ENCODE assay signal across 8 cellular contexts in genomic region chr4:6269651-6270511, GRCh38. TPM values are rescaled to one million over a fixed set of nuclear protein-coding genes. Genes with fewer than 3 reads are reported as not detected.
DNase-seq lines count a peak whose midpoint lies in the region; TF ChIP-seq lines count a peak whose summit lies in the region.

WFS1 (plus strand) TSS chr4:6269850; CDS start chr4:6277456, 7,606 bp downstream.

- peaks cover 9 to 22% (median 12%) of the 10 kb centered on the region in 3 donors for H3K4me1 Mint-ChIP-seq in CD8-positive, alpha-beta memory T cell
- H3K4me1 Mint-ChIP-seq in endothelial cell (ENCODE audit: unreplicated experiment): peaks cover 37% of the 10 kb centered on the region

- H3K27me3 ChIP-seq in CD8-positive, alpha-beta memory T cell (ENCODE audit: insufficient read depth, low read length, poor library complexity, severe bottlenecking): no peaks in the 10 kb centered on the region

- peak within 1 kb of the TSS; percentile 67 for H3K4me3 ChIP-seq in CD8-positive, alpha-beta memory T cell (ENCODE audit: low read length)

- peaks cover 5% of the 10 kb centered on the region for H3K4me1 ChIP-seq in CD8-positive, alpha-beta memory T cell (ENCODE audit: insufficient read depth, low read length)

- H3K4me3 Mint-ChIP-seq in CD8-positive, alpha-beta memory T cell: peak within 1 kb of the TSS; percentile 81 to 90 (median 88)
- H3K4me3 Mint-ChIP-seq in endothelial cell (ENCODE audit: unreplicated experiment): peak within 1 kb of the TSS; percentile 96

- peak; percentile 95 to 98 (median 95) for DNase-seq in CD8-positive, alpha-beta memory T cell
- DNase-seq in GM20000 (ENCODE audit: low spot score) (peak; percentile 100), HS-5 (ENCODE audit: low read depth) (peak; percentile 83), NOMO-1 (lab: John Stamatoyannopoulos, UW; ENCODE audit: unreplicated experiment in 2 of 2) (peak; percentile 93 to 98), activated T-cell treated with anti-CD3 and anti-CD28 coated beads for 1 hour (ENCODE audit: low read depth) (peak; percentile 97), endothelial cell (ENCODE audit: low spot score) (peak; percentile 99), mesenteric fat pad (ENCODE audit: low spot score) (peak; percentile 99)
- DNase-seq in stimulated activated CD8-positive, alpha-beta memory T cell treated with anti-CD3 and anti-CD28 coated beads, Interleukin-15, amount 100 ng/mL, for 1 hour (ENCODE audit: low read depth): peak; percentile 93

- no peak for TF ChIP-seq CTCF in GM20000 (IDR thresholded peaks at IDR 0.05; ENCODE audit: extremely low read depth, missing control alignments)
- TF ChIP-seq CTCF in endothelial cell (IDR thresholded peaks at IDR 0.05; ENCODE audit: unreplicated experiment): no peak

- H3K27ac Mint-ChIP-seq in CD8-positive, alpha-beta memory T cell: peak within 1 kb of the TSS; percentile 38 to 78 (median 52)
- H3K27ac Mint-ChIP-seq in endothelial cell (ENCODE audit: unreplicated experiment): peak within 1 kb of the TSS; percentile 73

- no peak within 1 kb of the TSS for H3K27ac ChIP-seq in CD8-positive, alpha-beta memory T cell (ENCODE audit: low read depth, low read length)

- H3K9me3 ChIP-seq in CD8-positive, alpha-beta memory T cell (ENCODE audit: low read length): no peaks in the 10 kb centered on the region

- no peaks in the 10 kb centered on the region for H3K36me3 ChIP-seq in CD8-positive, alpha-beta memory T cell (ENCODE audit: insufficient read depth, low read length)

- POLR2A ChIA-PET in CD8-positive, alpha-beta memory T cell (lab: Charles Lee): interaction anchor here (0.9 to 1.0 kb wide), 2 partner anchors 58 to 69 kb away, joined by 3 read pairs; partner anchors contain the start of gene JAKMIP1

- peaks cover 0 to 8% of the 10 kb centered on the region in 2 donors for H3K27me3 Mint-ChIP-seq in CD8-positive, alpha-beta memory T cell
- peaks cover 8% of the 10 kb centered on the region for H3K27me3 Mint-ChIP-seq in endothelial cell (ENCODE audit: unreplicated experiment)

- H3K9me3 Mint-ChIP-seq in CD8-positive, alpha-beta memory T cell: no peaks in the 10 kb centered on the region
- H3K9me3 Mint-ChIP-seq in endothelial cell (ENCODE audit: unreplicated experiment): no peaks in the 10 kb centered on the region

- H3K36me3 Mint-ChIP-seq in CD8-positive, alpha-beta memory T cell: peaks cover 0 to 1% (median 0%) of the 10 kb centered on the region in 3 donors
- no peaks in the 10 kb centered on the region for H3K36me3 Mint-ChIP-seq in endothelial cell (ENCODE audit: low read depth, unreplicated experiment)

- CTCF ChIA-PET in CD8-positive, alpha-beta memory T cell (lab: Charles Lee): interaction anchor here (0.8 to 4.0 kb wide), 4 partner anchors 18 to 62 kb away, joined by 3 to 20 read pairs (median 5); no protein-coding TSS in a partner anchor

RNA-seq across cellular contexts. Expression of gene WFS1, which starts in this region (rescaled TPM):
- 1 to 10 TPM; 5.1 TPM for total RNA-seq in CD8-positive, alpha-beta memory T cell
- polyA plus RNA-seq in CD8-positive, alpha-beta memory T cell: 3.4 TPM
- total RNA-seq in endothelial cell (ENCODE audit: unreplicated experiment) (53.2 TPM), mesenteric fat pad (97.2 TPM)
